Comparison of ENCODE assay signal across 8 cellular contexts in the genomic region with DNA sequence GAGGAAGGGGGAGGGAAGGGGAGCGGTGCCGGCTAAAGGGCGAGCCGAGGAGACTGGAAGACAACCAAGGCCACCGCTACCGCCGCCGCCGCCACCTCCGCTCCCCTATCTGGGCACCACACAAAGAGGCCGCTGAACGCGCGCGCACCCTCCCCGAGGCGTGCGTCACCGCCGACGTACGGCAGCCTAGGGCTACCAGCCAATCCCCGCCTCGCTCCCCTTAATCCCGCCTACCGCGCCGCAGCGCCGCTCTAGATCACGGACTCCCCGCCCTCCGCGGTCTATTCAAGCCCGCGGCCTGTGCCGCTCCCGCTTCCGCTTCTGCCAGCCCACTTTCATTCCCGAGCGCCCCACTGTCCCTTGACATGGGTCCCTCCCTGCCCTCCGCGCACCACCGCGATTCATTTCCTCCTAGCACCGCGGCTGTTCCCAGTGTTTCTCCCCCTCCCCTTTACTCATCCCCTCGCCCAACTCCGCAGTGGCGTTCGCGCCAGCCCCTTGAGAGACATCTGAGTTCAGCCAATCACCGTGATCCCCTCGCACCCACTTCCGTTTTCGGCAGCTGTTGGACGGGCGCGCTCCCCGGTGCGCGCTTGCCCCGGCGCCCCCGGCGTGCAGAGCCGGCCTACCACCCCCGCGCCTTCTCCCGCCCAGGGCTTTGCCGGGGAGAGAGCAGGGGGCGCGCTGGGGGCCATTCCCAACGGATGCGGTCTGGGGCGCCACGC. TPM values are rescaled to one million over a fixed set of nuclear protein-coding genes. Genes with fewer than 3 reads are reported as not detected.
DNase-seq lines count a peak whose midpoint lies in the region; ATAC-seq, FAIRE-seq and TF ChIP-seq lines count a peak whose summit lies in the region.

A gene (minus strand): TSS at position 128 of the 725 bp plus-strand sequence. CDS start 297 bp downstream, outside the sequence.

- peak within 1 kb of the TSS; percentile 99 for H4K8ac ChIP-seq in H1 (ENCODE audit: extremely low read depth, insufficient read depth, low read length)
- peak within 1 kb of the TSS; percentile 96 for H4K8ac ChIP-seq in mesendoderm (ENCODE audit: low read depth, low read length)

- WGBS in H1 (ENCODE audit: extremely low coverage in 1 of 2, insufficient coverage in 1 of 2, insufficient read length in 1 of 2, insufficient replicate concordance in 2 of 2, low coverage in 1 of 2, low lambda C conversion rate in 2 of 2, missing lambda C conversion rate in 1 of 2), 2 experiments = 2% methylated on average over 57 of the region's 77 CpGs; no CpG with 5 or more reads in 1 of the 2 experiments
- WGBS in mesendoderm (ENCODE audit: extremely low coverage, insufficient coverage, low lambda C conversion rate) = no CpG with 5 or more reads among the region's 77 CpGs

- H3K18ac ChIP-seq in H1 (ENCODE audit: extremely low read depth, low read length) = peak within 1 kb of the TSS; percentile 100
- H3K18ac ChIP-seq in mesendoderm (ENCODE audit: low read length) = peak within 1 kb of the TSS; percentile 89

- H4K91ac ChIP-seq in H1 (replicated peaks; ENCODE audit: insufficient read length, low read length) = peak within 1 kb of the TSS; percentile 99

- H3K36me3 ChIP-seq in H1 (ENCODE audit: control insufficient read depth in 2 of 4, insufficient read depth in 4 of 4, low read length in 3 of 4) = peaks cover 0 to 25% (median 0%) of the 10 kb centered on the region in 4 experiments; a peak in 1 of 8 replicates
- peaks cover 2% of the 10 kb centered on the region for H3K36me3 ChIP-seq in mesendoderm (ENCODE audit: control insufficient read depth, insufficient read depth, low read length)

- H2BK5ac ChIP-seq in H1 (ENCODE audit: low read depth, low read length) = peak within 1 kb of the TSS; percentile 100
- peak within 1 kb of the TSS; percentile 98 for H2BK5ac ChIP-seq in mesendoderm (ENCODE audit: low read length)

- TF ChIP-seq CTCF in H1 (IDR thresholded peaks at IDR 0.05; ENCODE audit: control extremely low read depth in 1 of 3, insufficient read depth in 1 of 3, low read depth in 1 of 3, low read length in 3 of 3) = no peak

- peak; percentile 18 to 100; a peak in 2 of 3 replicates for TF ChIP-seq EP300 in H1 (IDR thresholded peaks at IDR 0.05; ENCODE audit: borderline replicate concordance in 1 of 2, low read depth in 2 of 2, low read length in 2 of 2)

- peak; percentile 76 for ATAC-seq in GM21360 (IDR thresholded peaks at IDR 0.05; ENCODE audit: unreplicated experiment)

- H3K4me1 ChIP-seq in H1 (replicated peaks in 1 of 4; ENCODE audit: control insufficient read depth in 3 of 4, insufficient read depth in 4 of 4, low read length in 3 of 4) (peaks cover 0 to 3% (median 0%) of the 10 kb centered on the region in 4 experiments; a peak in 3 of 7 replicates), mesendoderm (ENCODE audit: control insufficient read depth, low read depth, low read length) (no peaks in the 10 kb centered on the region)

- H4K5ac ChIP-seq in H1 (ENCODE audit: insufficient read length, low read depth, low read length) (peak within 1 kb of the TSS; percentile 97), mesendoderm (ENCODE audit: low read length) (peak within 1 kb of the TSS; percentile 34)

- POLR2A ChIA-PET in H1 (lab: Charles Lee; ENCODE audit: partially characterized antibody) = interaction anchor here (0.5 to 3.5 kb wide), 20 partner anchors 8 to 493 kb away, joined by 3 to 43 read pairs (median 5); a partner anchor contains a TSS

- H3K4ac ChIP-seq in H1 (replicated peaks; ENCODE audit: insufficient read length, low read depth, low read length) = peak within 1 kb of the TSS; percentile 98
- peak within 1 kb of the TSS; percentile 89 for H3K4ac ChIP-seq in mesendoderm (ENCODE audit: low read depth, low read length)

- TF ChIP-seq RAD21 in H1 (IDR thresholded peaks at IDR 0.05 in 1 of 2, conservative IDR thresholded peaks at IDR 0.05 in 1 of 2; ENCODE audit: low read depth in 2 of 2, low read length in 2 of 2) = no peak; a peak in 1 of 4 replicates

- FAIRE-seq in H1 (lab: Jason Lieb, UNC) = no peak

- peak within 1 kb of the TSS; percentile 90; the same call in 1 of the 2 replicates for H2BK20ac ChIP-seq in H1 (ENCODE audit: low read length)

- peak within 1 kb of the TSS; percentile 61 to 85 for H3K4me2 ChIP-seq in H1 (ENCODE audit: insufficient read depth in 1 of 2, low read depth in 2 of 2, low read length in 2 of 2)
- H3K4me2 ChIP-seq in mesendoderm (ENCODE audit: low read length) = peak within 1 kb of the TSS; percentile 58

- DNase-seq in COLO829 (ENCODE audit: low spot score) (peak; percentile 88), HT1080 (ENCODE audit: low read depth) (peak; percentile 95), NOMO-1 treated with DMSO at 0.1 percent for 48 hours (lab: John Stamatoyannopoulos, UW; ENCODE audit: unreplicated experiment) (peak; percentile 96), H1 (ENCODE audit: low read depth in 1 of 2, low spot score in 2 of 2) (peak; percentile 82 to 96), mesendoderm (peak; percentile 98)
- peak; percentile 94 to 97 for DNase-seq in activated CD8-positive, alpha-beta memory T cell treated with anti-CD3 and anti-CD28 coated beads for 4 hours (ENCODE audit: low read depth in 2 of 2)
- peak; percentile 93 for DNase-seq in stimulated activated CD8-positive, alpha-beta memory T cell treated with anti-CD3 and anti-CD28 coated beads, Interleukin-15, amount 100 ng/mL, for 1 hour (ENCODE audit: low read depth)

- peak within 1 kb of the TSS; percentile 99 for H2BK12ac ChIP-seq in H1 (ENCODE audit: low read depth, low read length)

- peaks cover 16 to 28% of the 10 kb centered on the region in 2 experiments for H4K20me1 ChIP-seq in H1 (replicated peaks in 1 of 2; ENCODE audit: control insufficient read depth in 1 of 2, insufficient read depth in 2 of 2, low read length in 2 of 2)

- peak within 1 kb of the TSS; percentile 63 for H2BK120ac ChIP-seq in H1 (replicated peaks; ENCODE audit: low read depth, low read length)
- peak within 1 kb of the TSS; percentile 40 for H2BK120ac ChIP-seq in mesendoderm (ENCODE audit: low read depth, low read length)

- no peak within 1 kb of the TSS for H2BK15ac ChIP-seq in H1 (ENCODE audit: low read length)
- no peak within 1 kb of the TSS for H2BK15ac ChIP-seq in mesendoderm (replicated peaks; ENCODE audit: low read depth)

- H3K4me3 ChIP-seq in H1 (ENCODE audit: extremely low read depth in 1 of 4, insufficient read depth in 2 of 4, low read depth in 3 of 4, low read length in 4 of 4) (peak within 1 kb of the TSS; percentile 92 to 100 (median 100)), mesendoderm (ENCODE audit: low read length) (peak within 1 kb of the TSS; percentile 98)

- H3K56ac ChIP-seq in H1 (replicated peaks; ENCODE audit: insufficient read length, low read depth, low read length) (peak within 1 kb of the TSS; percentile 99), mesendoderm (ENCODE audit: low read length) (peak within 1 kb of the TSS; percentile 100)

- H3K23ac ChIP-seq in H1 (ENCODE audit: insufficient read length) (no peak within 1 kb of the TSS), mesendoderm (ENCODE audit: low read length) (peak within 1 kb of the TSS; percentile 99)

- no peaks in the 10 kb centered on the region for H3K27me3 ChIP-seq in H1 (replicated peaks in 1 of 4; ENCODE audit: control insufficient read depth in 3 of 4, extremely low read depth in 1 of 4, insufficient read depth in 3 of 4, low read length in 3 of 4)
- no peaks in the 10 kb centered on the region for H3K27me3 ChIP-seq in mesendoderm (ENCODE audit: insufficient read depth, low read length, poor library complexity)

- H3K79me2 ChIP-seq in H1 (ENCODE audit: control insufficient read depth in 1 of 2, insufficient read depth in 2 of 2, low read length in 2 of 2) (peaks cover 21 to 48% of the 10 kb centered on the region in 2 experiments), mesendoderm (ENCODE audit: control insufficient read depth, insufficient read depth, low read length) (peaks cover 37% of the 10 kb centered on the region)

- peak; percentile 97 to 99 for TF ChIP-seq POLR2A in H1 (IDR thresholded peaks at IDR 0.05; ENCODE audit: control extremely low read depth in 1 of 2, low read depth in 2 of 2, low read length in 2 of 2)

- H2AFZ ChIP-seq in H1 (ENCODE audit: low read length) = peak within 1 kb of the TSS; percentile 71; the same call in 1 of the 2 replicates

- CTCF ChIA-PET in H1 (lab: Charles Lee; ENCODE audit: partially characterized antibody) = interaction anchor here (0.5 to 1.9 kb wide), 7 partner anchors 9 to 302 kb away, joined by 3 to 8 read pairs (median 4); no protein-coding TSS in a partner anchor

- no peaks in the 10 kb centered on the region for H3K79me1 ChIP-seq in H1 (ENCODE audit: low read depth, low read length)
- H3K79me1 ChIP-seq in mesendoderm (ENCODE audit: low read length) = peaks cover 4% of the 10 kb centered on the region

- H3K9ac ChIP-seq in H1 (replicated peaks in 1 of 4; ENCODE audit: extremely low read depth in 1 of 4, low read depth in 3 of 4, low read length in 3 of 4) (peak within 1 kb of the TSS; percentile 97 to 100 (median 100)), mesendoderm (ENCODE audit: low read length) (peak within 1 kb of the TSS; percentile 100)

- no peaks in the 10 kb centered on the region for H3K9me3 ChIP-seq in H1 (ENCODE audit: insufficient read depth in 2 of 2, low read depth in 1 of 2, low read length in 1 of 2)

- H3K14ac ChIP-seq in H1 (ENCODE audit: insufficient read length) = no peak within 1 kb of the TSS

- H3K27ac ChIP-seq in H1 (ENCODE audit: low read depth, low read length) = peak within 1 kb of the TSS; percentile 100
- H3K27ac ChIP-seq in mesendoderm (ENCODE audit: low read depth, low read length) = peak within 1 kb of the TSS; percentile 100

- H2AK5ac ChIP-seq in H1 (ENCODE audit: low read depth, low read length) = peak within 1 kb of the TSS; percentile 95
- peak within 1 kb of the TSS; percentile 88 for H2AK5ac ChIP-seq in mesendoderm (ENCODE audit: low read length)

- H3K23me2 ChIP-seq in H1 (ENCODE audit: low read depth, low read length) = peaks cover 2% of the 10 kb centered on the region; the same call in 1 of the 2 replicates

TF ChIP-seq in H1, 55 proteins besides CTCF, POLR2A, EP300 and RAD21 (continues in another document):
- no peak for TF ChIP-seq ZNF274 (IDR thresholded peaks at IDR 0.05; ENCODE audit: borderline replicate concordance, extremely low read depth, low read length)

RNA-seq across cellular contexts. Expression of the gene that starts here (rescaled TPM):
- total RNA-seq in HT1080 (2014; rRNA removed; shearing (Covaris generic)) = 12.2 and 21.3 TPM in 2 replicates
- polyA plus RNA-seq in HT1080 (2015; cell fraction: cytosol; rRNA removed) = 38.7 and 40.0 TPM in 2 replicates
- 30.1 and 32.8 TPM in 2 replicates for polyA plus RNA-seq in HT1080 (2015; cell fraction: nucleus; rRNA removed)
- 71.3 and 74.9 TPM in 2 replicates for total RNA-seq in H1 (2021; fragmentation: NEBNext Ultra II Directional; extraction: Animal tissue kit (Norgen Biotek cat#: 25700))
- polyA plus RNA-seq in H1 (2011; rRNA removed) = 22.0 and 31.6 TPM in 2 replicates
- polyA plus RNA-seq in H1 (2011; cell fraction: cytosol; rRNA removed) = 35.0 TPM
- 23.6 TPM for polyA plus RNA-seq in H1 (2011; cell fraction: nucleus; rRNA removed)
- polyA plus RNA-seq in H1 (2012, experiment 1 of 2) = 52.9 to 55.8 TPM (median 53.9 TPM) in 4 replicates
- polyA plus RNA-seq in H1 (2012, experiment 2 of 2) = 17.2 TPM
- polyA plus RNA-seq in H1 (2013, experiment 1 of 2) = 43.1 TPM
- polyA plus RNA-seq in H1 (2013, experiment 2 of 2) = 42.6 TPM
- 9.3 and 11.3 TPM in 2 replicates for polyA minus RNA-seq in H1 (2011; rRNA and poly(A)+ RNA removed)
- 16.1 TPM for polyA minus RNA-seq in H1 (2011; cell fraction: cytosol; rRNA and poly(A)+ RNA removed)
- 17.9 TPM for polyA minus RNA-seq in H1 (2011; cell fraction: nucleus; rRNA and poly(A)+ RNA removed)
- polyA plus RNA-seq in mesendoderm (2013, experiment 1 of 2) = 60.8 TPM
- 60.2 TPM for polyA plus RNA-seq in mesendoderm (2013, experiment 2 of 2)

Comparison
In these comparisons a context has a peak if more than half of its experiments do, and no peak if none do; other contexts are left out.
1. Peak in every context shown above with its lines: DNase-seq, ATAC-seq, H3K4me3 ChIP-seq and H3K27ac ChIP-seq.